In the genomic region with DNA sequence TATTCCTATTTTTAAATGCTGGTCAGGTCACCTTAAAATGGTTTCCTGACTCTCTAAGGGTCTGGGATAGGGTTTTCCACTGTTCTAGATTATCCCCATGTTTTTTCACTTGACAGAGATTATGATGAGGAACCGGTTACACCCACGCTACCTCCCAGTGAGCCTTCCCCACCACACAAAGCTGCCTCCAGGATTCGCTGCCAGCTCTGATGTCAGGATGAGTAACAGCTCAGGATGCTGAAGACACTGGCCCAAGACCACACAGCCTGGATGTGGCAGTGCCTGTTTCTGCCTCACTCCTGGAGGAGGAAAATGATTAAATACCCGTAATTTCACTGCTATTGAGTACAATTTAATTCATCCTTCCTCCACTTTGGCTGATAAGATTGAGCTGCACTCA, we compare ENCODE assay signal across 17 cellular contexts. TPM values are rescaled to one million over a fixed set of nuclear protein-coding genes. Genes with fewer than 3 reads are reported as not detected.
DNase-seq lines count a peak whose midpoint lies in the region; ATAC-seq, FAIRE-seq and TF ChIP-seq lines count a peak whose summit lies in the region.
"Had no signal": no experiment of that assay in that cellular context is flagged by ENCODE, and none has a peak within 500 bp of the region (broad histone marks: within the 10 kb centered on the region; RNA-seq: fewer than 3 reads in every experiment).

No MANE protein-coding gene starts in this region.

- H3K4ac ChIP-seq in IMR-90 (ENCODE audit: low read depth, low read length) = no peak overlapping the region

- intact Hi-C loops in IMR-90 (cut with micrococcal nuclease) = no loop called here
- intact Hi-C loops in K562 (cut with micrococcal nuclease) = loop anchor here (10.0 kb wide), 1 partner anchor 188 kb away; no protein-coding TSS in a partner anchor
- intact Hi-C loops in vagina (cut with DNase I) = no loop called here

- no peaks in the 10 kb centered on the region for H3K9me3 ChIP-seq in BLaER1
- H3K9me3 ChIP-seq in IMR-90 (ENCODE audit: control insufficient read depth, insufficient read depth, low read length) = no peaks in the 10 kb centered on the region
- no peaks in the 10 kb centered on the region for H3K9me3 ChIP-seq in K562 (replicated peaks; ENCODE audit: control insufficient read depth, insufficient read depth, low read depth, low read length)
- H3K9me3 ChIP-seq in keratinocyte (ENCODE audit: control insufficient read depth, low read depth, low read length) = no peaks in the 10 kb centered on the region
- H3K9me3 ChIP-seq in vagina = no peaks in the 10 kb centered on the region
- H3K9me3 ChIP-seq: colonic mucosa had no signal

- no peak overlapping the region for H4K91ac ChIP-seq in IMR-90 (ENCODE audit: insufficient read depth, low read depth, low read length)

- H3K4me1 ChIP-seq in BLaER1 (peaks cover 69% of the 10 kb centered on the region), IMR-90 (ENCODE audit: control insufficient read depth, insufficient read depth, low read length) (peaks cover 5% of the 10 kb centered on the region), K562 (replicated peaks in 1 of 2; ENCODE audit: control insufficient read depth in 2 of 2, insufficient read depth in 2 of 2, low read length in 2 of 2) (peaks cover 7 to 23% of the 10 kb centered on the region in 2 experiments; a peak in 4 of 5 replicates), keratinocyte (ENCODE audit: control insufficient read depth, extremely low read depth, insufficient read depth, low read length) (peaks cover 6% of the 10 kb centered on the region), vagina (peaks cover 17% of the 10 kb centered on the region)

- H3K23ac ChIP-seq in IMR-90 (ENCODE audit: low read depth, low read length) = no peak overlapping the region

- TF ChIP-seq RAD21 in IMR-90 (IDR thresholded peaks at IDR 0.05; ENCODE audit: low read length) (no peak), K562 (CRISPR knock-in tag; conservative IDR thresholded peaks at IDR 0.05 in 1 of 2, IDR thresholded peaks at IDR 0.05 in 1 of 2) (no peak)

- ATAC-seq in IMR-90 (ENCODE audit: low read depth) (peak; percentile 69), K562 (no peak)
- ATAC-seq: sciatic nerve had no signal

- TF ChIP-seq CTCF in IMR-90 (conservative IDR thresholded peaks at IDR 0.05; ENCODE audit: low read depth, low read length) (no peak), K562 (IDR thresholded peaks at IDR 0.05 in 2 of 3, conservative IDR thresholded peaks at IDR 0.05 in 1 of 3; ENCODE audit: insufficient read depth in 2 of 3, low read depth in 1 of 3, low read length in 3 of 3) (no peak), keratinocyte (optimal IDR thresholded peaks at IDR 0.05 in 1 of 3, IDR thresholded peaks at IDR 0.05 in 1 of 3, conservative IDR thresholded peaks at IDR 0.05 in 1 of 3; ENCODE audit: extremely low read depth in 1 of 3, insufficient read depth in 2 of 3, low read length in 3 of 3) (no peak), D721Med (IDR thresholded peaks at IDR 0.05; ENCODE audit: insufficient read depth, missing control alignments) (no peak), vagina (IDR thresholded peaks at IDR 0.05) (no peak)

- no peak overlapping the region for H4K5ac ChIP-seq in IMR-90 (ENCODE audit: low read depth, low read length)

- TF ChIP-seq POLR2A in IMR-90 (IDR thresholded peaks at IDR 0.05; ENCODE audit: low read depth, low read length) (no peak), K562 (conservative IDR thresholded peaks at IDR 0.05) (no peak), vagina (IDR thresholded peaks at IDR 0.05) (no peak)

- no peak for TF ChIP-seq EP300 in K562 (IDR thresholded peaks at IDR 0.05; ENCODE audit: low read length)

- POLR2A ChIA-PET in IMR-90 (lab: Charles Lee; ENCODE audit: unreplicated experiment) = no interaction called here
- POLR2A ChIA-PET in K562 (lab: Yijun Ruan, JAX) = no interaction called here

- no peak overlapping the region for H2BK15ac ChIP-seq in IMR-90 (ENCODE audit: low read depth, low read length)

- H3K4me3 ChIP-seq in BLaER1 (no peak overlapping the region), IMR-90 (ENCODE audit: insufficient read depth, low read depth, low read length) (no peak overlapping the region), K562 (no peak overlapping the region), keratinocyte (ENCODE audit: control insufficient read depth in 2 of 3, extremely low read depth in 1 of 3, insufficient read depth in 2 of 3, low read depth in 1 of 3, low read length in 3 of 3) (no peak overlapping the region), vagina (no peak overlapping the region)
- H3K4me3 ChIP-seq: colonic mucosa had no signal

- no peak overlapping the region for H2BK5ac ChIP-seq in IMR-90 (ENCODE audit: low read depth, low read length, poor library complexity, severe bottlenecking)

- no peak overlapping the region for H2AK9ac ChIP-seq in IMR-90 (replicated peaks; ENCODE audit: low read depth, low read length, poor library complexity)

- H2AFZ ChIP-seq in IMR-90 (replicated peaks; ENCODE audit: low read length, poor library complexity) (peak overlapping the region; percentile 2), K562 (ENCODE audit: low read depth, low read length) (no peak overlapping the region), keratinocyte (ENCODE audit: control insufficient read depth, low read length) (no peak overlapping the region)

- H3K27me3 ChIP-seq in BLaER1 = no peaks in the 10 kb centered on the region
- no peaks in the 10 kb centered on the region; the same call in 1 of the 2 replicates for H3K27me3 ChIP-seq in IMR-90 (ENCODE audit: control insufficient read depth, insufficient read depth, low read length)
- peaks cover 0 to 2% of the 10 kb centered on the region in 2 experiments; a peak in 1 of 5 replicates for H3K27me3 ChIP-seq in K562 (ENCODE audit: control insufficient read depth in 2 of 2, insufficient read depth in 2 of 2, low read length in 2 of 2)
- H3K27me3 ChIP-seq in keratinocyte (ENCODE audit: control insufficient read depth, extremely low read depth, insufficient read depth, low read length) = no peaks in the 10 kb centered on the region
- no peaks in the 10 kb centered on the region for H3K27me3 ChIP-seq in vagina
- H3K27me3 ChIP-seq: colonic mucosa had no signal

- H2BK20ac ChIP-seq in IMR-90 (ENCODE audit: low read depth, low read length) = no peak overlapping the region

- H3K14ac ChIP-seq in IMR-90 (replicated peaks; ENCODE audit: low read depth, low read length) = no peak overlapping the region

- H4K20me1 ChIP-seq in BLaER1 (no peaks in the 10 kb centered on the region), IMR-90 (ENCODE audit: insufficient read depth, low read length) (no peaks in the 10 kb centered on the region), K562 (replicated peaks; ENCODE audit: control insufficient read depth, insufficient read depth, low read length) (no peaks in the 10 kb centered on the region), keratinocyte (ENCODE audit: control insufficient read depth, extremely low read depth, insufficient read depth, low read length) (no peaks in the 10 kb centered on the region)

- H3K18ac ChIP-seq in IMR-90 (ENCODE audit: low read depth, low read length) = no peak overlapping the region

- H3K36me3 ChIP-seq in BLaER1 = peaks cover 12% of the 10 kb centered on the region; the same call in 1 of the 2 replicates
- H3K36me3 ChIP-seq in IMR-90 (ENCODE audit: control insufficient read depth, insufficient read depth, low read length) = no peaks in the 10 kb centered on the region
- no peaks in the 10 kb centered on the region for H3K36me3 ChIP-seq in K562 (ENCODE audit: control insufficient read depth, insufficient read depth, low read length)
- no peaks in the 10 kb centered on the region for H3K36me3 ChIP-seq in keratinocyte (ENCODE audit: control insufficient read depth in 2 of 2, extremely low read depth in 1 of 2, insufficient read depth in 2 of 2, low read length in 2 of 2)
- H3K36me3 ChIP-seq in vagina = no peaks in the 10 kb centered on the region
- H3K36me3 ChIP-seq: colonic mucosa had no signal

- H3K9me1 ChIP-seq in IMR-90 (ENCODE audit: insufficient read depth, low read length) (no peaks in the 10 kb centered on the region), K562 (ENCODE audit: control insufficient read depth, insufficient read depth, low read length) (no peaks in the 10 kb centered on the region), keratinocyte (ENCODE audit: control insufficient read depth, extremely low read depth, insufficient read depth, low read length) (no peaks in the 10 kb centered on the region)

- CTCF ChIA-PET in IMR-90 (lab: Yijun Ruan, JAX) (interaction anchor here (0.7 to 1.5 kb wide), 2 partner anchors 32 to 37 kb away, joined by 3 to 4 read pairs; a partner anchor contains a TSS), K562 (lab: Yijun Ruan, JAX; ENCODE audit: low intra/inter-chr PET ratio) (no interaction called here)

- H3K56ac ChIP-seq in IMR-90 (ENCODE audit: extremely low read depth, insufficient read depth, low read length) = no peak overlapping the region

- DNase-seq in IMR-90 (peak; percentile 93), K562 (ENCODE audit: extremely low read depth in 1 of 4, low spot score in 3 of 4) (no peak), keratinocyte (ENCODE audit: low read depth, low spot score) (peak; percentile 42), NCI-H526 treated with DMSO at 0.1 percent for 48 hours (lab: John Stamatoyannopoulos, UW) (no peak), D721Med (ENCODE audit: insufficient read length, low spot score) (no peak), vagina (ENCODE audit: extremely low spot score in 2 of 2) (no peak), putamen (ENCODE audit: low spot score) (no peak)
- DNase-seq: CD4-positive, alpha-beta memory T cell; colonic mucosa; islet precursor cell; KBM-7; naive B cell; NCI-H2029 treated with DMSO at 0.1 percent for 48 hours had no signal

- no peak overlapping the region for H4K8ac ChIP-seq in IMR-90 (ENCODE audit: low read depth in 2 of 2, low read length in 2 of 2)

- H3K27ac ChIP-seq in BLaER1 (peak overlapping the region; percentile 6; the same call in 1 of the 2 replicates), IMR-90 (ENCODE audit: insufficient read depth, low read length) (no peak overlapping the region), K562 (ENCODE audit: extremely low read depth, low read depth, low read length) (no peak overlapping the region), keratinocyte (ENCODE audit: control insufficient read depth, insufficient read depth, low read length) (no peak overlapping the region), vagina (no peak overlapping the region)
- H3K27ac ChIP-seq: colonic mucosa, VCaP had no signal

- in situ Hi-C loops in IMR-90 (cut with MboI; ENCODE audit: low sequenced_read_pairs) = no loop called here
- in situ Hi-C loops in K562 (cut with MboI) = no loop called here

- WGBS in IMR-90 (ENCODE audit: extremely low coverage in 2 of 2, insufficient read length in 1 of 2), 2 experiments = no CpG with 5 or more reads among the region's 4 CpGs
- 18% methylated on average over 4 of the region's 4 CpGs for WGBS in K562 (ENCODE audit: insufficient coverage, low coverage, missing lambda C conversion rate)

- H3K9ac ChIP-seq in BLaER1 (no peak overlapping the region), IMR-90 (ENCODE audit: low read depth, low read length) (no peak overlapping the region), K562 (ENCODE audit: insufficient read depth in 1 of 2, low read depth in 2 of 2, low read length in 2 of 2) (no peak overlapping the region), keratinocyte (ENCODE audit: control insufficient read depth, extremely low read depth, insufficient read depth, low read length) (no peak overlapping the region)

- dilution Hi-C loops in IMR-90 (cut with HindIII; ENCODE audit: low sequenced_read_pairs, unreplicated experiment) (no loop called here), keratinocyte (cut with MboI; ENCODE audit: extremely low pct_ligation_motif_present, low sequenced_read_pairs) (no loop called here)

- H2BK120ac ChIP-seq in IMR-90 (ENCODE audit: low read depth, low read length) = no peak overlapping the region

- peak overlapping the region; percentile 57; the same call in 1 of the 2 replicates for H3K4me2 ChIP-seq in BLaER1
- no peak overlapping the region for H3K4me2 ChIP-seq in IMR-90 (ENCODE audit: low read depth, low read length)
- H3K4me2 ChIP-seq in K562 (ENCODE audit: insufficient read depth, low read length) = no peak overlapping the region
- H3K4me2 ChIP-seq in keratinocyte (ENCODE audit: control insufficient read depth, extremely low read depth, insufficient read depth, low read depth, low read length) = no peak overlapping the region

- no peaks in the 10 kb centered on the region for H3K79me1 ChIP-seq in IMR-90 (ENCODE audit: low read depth in 1 of 2, low read length in 2 of 2)

- H3K79me2 ChIP-seq in K562 (ENCODE audit: control insufficient read depth, insufficient read depth, low read length) (no peaks in the 10 kb centered on the region), keratinocyte (ENCODE audit: control insufficient read depth, insufficient read depth, low read length) (no peaks in the 10 kb centered on the region)

- FAIRE-seq in K562 (lab: Jason Lieb, UNC) = no peak
- FAIRE-seq in keratinocyte (lab: Jason Lieb, UNC) = peak; percentile 95
- no peak for FAIRE-seq in D721Med (lab: Jason Lieb, UNC)
- FAIRE-seq: frontal cortex had no signal

- H2AK5ac ChIP-seq in IMR-90 (ENCODE audit: low read depth, low read length) = no peak overlapping the region; the same call in 1 of the 2 replicates

- BruUV-seq in IMR-90 (replicated peaks; lab: Mats Ljungman, UMichigan) (no TSS peak), K562 (replicated peaks; lab: Mats Ljungman, UMichigan) (no TSS peak)

RNA-seq across cellular contexts. Expression of a gene that starts 22.9 kb away (rescaled TPM):
- total RNA-seq in IMR-90 (2012; rRNA removed) (0.56 and 1.6 TPM in 2 replicates), K562 (2014; rRNA removed) (not detected in 2 replicates), K562 (2014; rRNA removed; fragmentation: Illumina TruSeq; extraction: Trizol) (not detected in 2 replicates), K562 (2015; rRNA removed; fragmentation: Illumina TruSeq; extraction: Trizol) (not detected in 2 replicates), K562 (2021) (not detected in 2 replicates), vagina (not detected)
- polyA plus RNA-seq in IMR-90 (2012; rRNA removed) (0.20 and 0.24 TPM in 2 replicates), K562 (2011; rRNA removed) (not detected in 2 replicates), K562 (2014; fragmentation: Illumina TruSeq; extraction: Trizol) (not detected in 2 replicates), K562 (2014; fragmentation: Nextera tagmentation; extraction: Ambion mirVana) (not detected), K562 (2014; rRNA removed) (not detected in 2 replicates), keratinocyte (0.23 to 0.45 TPM (median 0.27 TPM) in 3 replicates)
- 0.08 and 0.13 TPM in 2 replicates for polyA plus RNA-seq in IMR-90 (2012; cell fraction: cytosol; rRNA removed)
- 0.03 and 0.17 TPM in 2 replicates for polyA plus RNA-seq in IMR-90 (2012; cell fraction: nucleus; rRNA removed; ENCODE audit: low replicate concordance)
- not detected in 2 replicates for total RNA-seq in K562 (2011; cell fraction: chromatin; rRNA removed; ENCODE audit: low replicate concordance)
- not detected in 2 replicates for total RNA-seq in K562 (2011; cell fraction: nucleolus; rRNA removed)
- not detected in 2 replicates for total RNA-seq in K562 (2011; cell fraction: nucleoplasm; rRNA removed)
- not detected in 2 replicates for polyA plus RNA-seq in K562 (2011; cell fraction: cytosol; rRNA removed)
- not detected in 2 replicates for polyA plus RNA-seq in K562 (2011; cell fraction: nucleus; rRNA removed)
- not detected in 2 replicates for polyA plus RNA-seq in K562 (2012)
- not detected in 2 replicates for polyA minus RNA-seq in K562 (2011; rRNA and poly(A)+ RNA removed)
- not detected in 2 replicates for polyA minus RNA-seq in K562 (2011; cell fraction: cytosol; rRNA and poly(A)+ RNA removed)
- polyA minus RNA-seq in K562 (2011; cell fraction: nucleus; rRNA and poly(A)+ RNA removed) = not detected in 2 replicates
- 0.55 TPM for polyA plus RNA-seq in keratinocyte (2011; ENCODE audit: low read depth)
- polyA plus RNA-seq in keratinocyte (2011; cell fraction: cytosol; rRNA removed) = 0.23 and 0.40 TPM in 2 replicates
- 0.42 and 0.88 TPM in 2 replicates for polyA plus RNA-seq in keratinocyte (2011; cell fraction: nucleus; rRNA removed)
- 0.44 and 0.65 TPM in 2 replicates for polyA plus RNA-seq in keratinocyte (2012; ENCODE audit: low replicate concordance)
- polyA minus RNA-seq in keratinocyte = 0.36 to 0.51 TPM in 2 of 3 replicates, not detected in the other
- polyA minus RNA-seq in keratinocyte (2011; cell fraction: cytosol; rRNA and poly(A)+ RNA removed) = not detected
- 0.21 and 0.39 TPM in 2 replicates for polyA minus RNA-seq in keratinocyte (2011; cell fraction: nucleus; rRNA and poly(A)+ RNA removed)
- polyA plus RNA-seq: CD4-positive, alpha-beta memory T cell had no signal

RNA-seq across cellular contexts. Expression of a gene that starts 32.6 kb away (rescaled TPM):
- 128 and 147 TPM in 2 replicates for total RNA-seq in IMR-90 (2012; rRNA removed)
- polyA plus RNA-seq in IMR-90 (2012; rRNA removed) = 632 and 675 TPM in 2 replicates
- polyA plus RNA-seq in IMR-90 (2012; cell fraction: cytosol; rRNA removed) = 223 and 627 TPM in 2 replicates
- polyA plus RNA-seq in IMR-90 (2012; cell fraction: nucleus; rRNA removed; ENCODE audit: low replicate concordance) = 136 and 285 TPM in 2 replicates
- 94.2 and 300 TPM in 2 replicates for total RNA-seq in K562 (2011; cell fraction: chromatin; rRNA removed; ENCODE audit: low replicate concordance)
- total RNA-seq in K562 (2011; cell fraction: nucleolus; rRNA removed) = 624 and 788 TPM in 2 replicates
- 425 and 454 TPM in 2 replicates for total RNA-seq in K562 (2011; cell fraction: nucleoplasm; rRNA removed)
- total RNA-seq in K562 (2014; rRNA removed) = 137 and 194 TPM in 2 replicates
- 184 and 204 TPM in 2 replicates for total RNA-seq in K562 (2014; rRNA removed; fragmentation: Illumina TruSeq; extraction: Trizol)
- 386 and 393 TPM in 2 replicates for total RNA-seq in K562 (2015; rRNA removed; fragmentation: Illumina TruSeq; extraction: Trizol)
- total RNA-seq in K562 (2021) = 296 and 321 TPM in 2 replicates
- 355 and 448 TPM in 2 replicates for polyA plus RNA-seq in K562 (2011; rRNA removed)
- polyA plus RNA-seq in K562 (2011; cell fraction: cytosol; rRNA removed) = 690 and 1,312 TPM in 2 replicates
- 177 and 267 TPM in 2 replicates for polyA plus RNA-seq in K562 (2011; cell fraction: nucleus; rRNA removed)
- polyA plus RNA-seq in K562 (2012) = 325 and 506 TPM in 2 replicates
- polyA plus RNA-seq in K562 (2014; fragmentation: Illumina TruSeq; extraction: Trizol) = 308 and 333 TPM in 2 replicates
- 100 to 1,000 TPM; 123 to 227 TPM for polyA plus RNA-seq in K562 (2014; fragmentation: Nextera tagmentation; extraction: Ambion mirVana)
- polyA plus RNA-seq in K562 (2014; rRNA removed) = 314 and 369 TPM in 2 replicates
- 191 and 276 TPM in 2 replicates for polyA minus RNA-seq in K562 (2011; rRNA and poly(A)+ RNA removed)
- polyA minus RNA-seq in K562 (2011; cell fraction: cytosol; rRNA and poly(A)+ RNA removed) = 149 and 202 TPM in 2 replicates
- 51.7 and 64.9 TPM in 2 replicates for polyA minus RNA-seq in K562 (2011; cell fraction: nucleus; rRNA and poly(A)+ RNA removed)
- polyA plus RNA-seq in keratinocyte = 177 to 217 TPM (median 195 TPM) in 3 replicates
- polyA plus RNA-seq in keratinocyte (2011; ENCODE audit: low read depth) = 4.2 TPM
- polyA plus RNA-seq in keratinocyte (2011; cell fraction: cytosol; rRNA removed) = 131 and 187 TPM in 2 replicates
- 94.4 and 112 TPM in 2 replicates for polyA plus RNA-seq in keratinocyte (2011; cell fraction: nucleus; rRNA removed)
- polyA plus RNA-seq in keratinocyte (2012; ENCODE audit: low replicate concordance) = 15.0 and 317 TPM in 2 replicates
- polyA minus RNA-seq in keratinocyte = 189 to 290 TPM (median 263 TPM) in 3 replicates
- polyA minus RNA-seq in keratinocyte (2011; cell fraction: cytosol; rRNA and poly(A)+ RNA removed) = 167 TPM
- polyA minus RNA-seq in keratinocyte (2011; cell fraction: nucleus; rRNA and poly(A)+ RNA removed) = 45.9 and 46.7 TPM in 2 replicates
- 55.2 TPM for total RNA-seq in vagina

RNA-seq across cellular contexts. Expression of a gene that starts 37.1 kb away (rescaled TPM):
- total RNA-seq in IMR-90 (2012; rRNA removed) = 11.3 and 12.5 TPM in 2 replicates
- polyA plus RNA-seq in IMR-90 (2012; rRNA removed) = 11.8 and 15.5 TPM in 2 replicates
- polyA plus RNA-seq in IMR-90 (2012; cell fraction: cytosol; rRNA removed) = 5.4 and 7.6 TPM in 2 replicates
- polyA plus RNA-seq in IMR-90 (2012; cell fraction: nucleus; rRNA removed; ENCODE audit: low replicate concordance) = 16.4 and 42.6 TPM in 2 replicates
- total RNA-seq in K562 (2011; cell fraction: chromatin; rRNA removed; ENCODE audit: low replicate concordance) = 58.7 and 125 TPM in 2 replicates
- total RNA-seq in K562 (2011; cell fraction: nucleolus; rRNA removed) = 30.7 and 35.2 TPM in 2 replicates
- 52.3 and 75.5 TPM in 2 replicates for total RNA-seq in K562 (2011; cell fraction: nucleoplasm; rRNA removed)
- total RNA-seq in K562 (2014; rRNA removed) = 9.9 and 11.5 TPM in 2 replicates
- total RNA-seq in K562 (2014; rRNA removed; fragmentation: Illumina TruSeq; extraction: Trizol) = 25.2 and 26.4 TPM in 2 replicates
- total RNA-seq in K562 (2015; rRNA removed; fragmentation: Illumina TruSeq; extraction: Trizol) = 22.0 and 23.8 TPM in 2 replicates
- 16.0 and 18.6 TPM in 2 replicates for total RNA-seq in K562 (2021)
- polyA plus RNA-seq in K562 (2011; rRNA removed) = 16.0 and 20.8 TPM in 2 replicates
- polyA plus RNA-seq in K562 (2011; cell fraction: cytosol; rRNA removed) = 8.3 and 10.2 TPM in 2 replicates
- polyA plus RNA-seq in K562 (2011; cell fraction: nucleus; rRNA removed) = 61.8 and 88.2 TPM in 2 replicates
- 16.8 and 17.4 TPM in 2 replicates for polyA plus RNA-seq in K562 (2012)
- polyA plus RNA-seq in K562 (2014; fragmentation: Illumina TruSeq; extraction: Trizol) = 18.3 and 25.5 TPM in 2 replicates
- polyA plus RNA-seq in K562 (2014; fragmentation: Nextera tagmentation; extraction: Ambion mirVana) = 10 to 100 TPM; 17.4 to 18.3 TPM
- polyA plus RNA-seq in K562 (2014; rRNA removed) = 20.6 and 23.1 TPM in 2 replicates
- polyA minus RNA-seq in K562 (2011; rRNA and poly(A)+ RNA removed) = 22.6 and 27.3 TPM in 2 replicates
- 6.9 and 7.1 TPM in 2 replicates for polyA minus RNA-seq in K562 (2011; cell fraction: cytosol; rRNA and poly(A)+ RNA removed)
- 27.2 and 38.7 TPM in 2 replicates for polyA minus RNA-seq in K562 (2011; cell fraction: nucleus; rRNA and poly(A)+ RNA removed)
- polyA plus RNA-seq in keratinocyte = 5.0 to 6.2 TPM (median 5.2 TPM) in 3 replicates
- polyA plus RNA-seq in keratinocyte (2011; ENCODE audit: low read depth) = 3.3 TPM
- 2.7 and 3.3 TPM in 2 replicates for polyA plus RNA-seq in keratinocyte (2011; cell fraction: cytosol; rRNA removed)
- 11.8 and 14.7 TPM in 2 replicates for polyA plus RNA-seq in keratinocyte (2011; cell fraction: nucleus; rRNA removed)
- 1.5 and 5.4 TPM in 2 replicates for polyA plus RNA-seq in keratinocyte (2012; ENCODE audit: low replicate concordance)
- polyA minus RNA-seq in keratinocyte = 2.6 to 7.4 TPM (median 5.6 TPM) in 3 replicates
- polyA minus RNA-seq in keratinocyte (2011; cell fraction: cytosol; rRNA and poly(A)+ RNA removed) = 1.5 TPM
- 5.7 and 6.2 TPM in 2 replicates for polyA minus RNA-seq in keratinocyte (2011; cell fraction: nucleus; rRNA and poly(A)+ RNA removed)
- total RNA-seq in vagina = 31.9 TPM

Comparison
In these comparisons a context has a peak if more than half of its experiments do, and no peak if none do; other contexts are left out.
1. DNase-seq: peak in IMR-90 (single experiment) and keratinocyte (single experiment); none in K562 (0 of 4), NCI-H526 treated with DMSO at 0.1 percent for 48 hours (single experiment), D721Med (single experiment), vagina (0 of 2) and putamen (single experiment).